Comparison of ENCODE assay signal across 1 cellular context in genomic region chr22:36467946-36468345, GRCh38.
TF ChIP-seq lines count a peak whose summit lies in the region.

No MANE protein-coding gene starts in this region.

TF ChIP-seq in K562, 482 proteins besides CTCF, POLR2A, EP300 and RAD21 (continued from another document and continues in another):
- TF ChIP-seq FOSL1 (tag; conservative IDR thresholded peaks at IDR 0.05) (peak; percentile 96), ATF4 (CRISPR knock-in tag; IDR thresholded peaks at IDR 0.05) (0 out of 2 replicates have a peak, but pooled peaks have one; percentile 23), HMGN3 (IDR thresholded peaks at IDR 0.05; ENCODE audit: borderline replicate concordance, extremely low read depth, insufficient read length, low read depth, low read length) (peak; percentile 30), CBFA2T3 (IDR thresholded peaks at IDR 0.05) (peak; percentile 77), ZNF318 (IDR thresholded peaks at IDR 0.05; ENCODE audit: borderline replicate concordance in 1 of 2, low read depth in 1 of 2) (0 out of 4 replicates have a peak, but pooled peaks of 1 of the 2 experiments have one; percentile 26), ESRRA (IDR thresholded peaks at IDR 0.05; ENCODE audit: borderline replicate concordance, low read depth) (peak; percentile 89; the same call in 1 of the 2 replicates), CC2D1A (IDR thresholded peaks at IDR 0.05) (no peak), ZNF707 (CRISPR knock-in tag; conservative IDR thresholded peaks at IDR 0.05) (no peak), TEAD1 (CRISPR knock-in tag; IDR thresholded peaks at IDR 0.05) (peak; percentile 85 to 95), PHB2 (IDR thresholded peaks at IDR 0.05; ENCODE audit: low read depth) (no peak), KDM1A (IDR thresholded peaks at IDR 0.05) (peak in 1 of 2 experiments; percentile 32; a peak in 1 of 4 replicates), ZFX (CRISPR knock-in tag; IDR thresholded peaks at IDR 0.05) (peak; percentile 47; the same call in 1 of the 2 replicates), NCOR1 (IDR thresholded peaks at IDR 0.05) (peak; percentile 58), TFAP4 (CRISPR knock-in tag; IDR thresholded peaks at IDR 0.05; ENCODE audit: borderline replicate concordance) (peak; percentile 94), DLX4 (CRISPR knock-in tag; IDR thresholded peaks at IDR 0.05) (no peak), KLF16 (IDR thresholded peaks at IDR 0.05) (peak; percentile 79), KAT7 (CRISPR knock-in tag; IDR thresholded peaks at IDR 0.05; ENCODE audit: borderline replicate concordance) (0 out of 2 replicates have a peak, but pooled peaks have one; percentile 43), NR2C2 (CRISPR knock-in tag; IDR thresholded peaks at IDR 0.05) (no peak), NR2C2 (tag; IDR thresholded peaks at IDR 0.05) (peak; percentile 14; the same call in 1 of the 2 replicates), E2F8 (IDR thresholded peaks at IDR 0.05; ENCODE audit: low read depth, partially characterized antibody) (no peak), SMARCA4 (IDR thresholded peaks at IDR 0.05) (peak; percentile 70; the same call in 1 of the 2 replicates), CBFB (CRISPR knock-in tag; IDR thresholded peaks at IDR 0.05) (peak; percentile 82), SAFB (IDR thresholded peaks at IDR 0.05; ENCODE audit: borderline replicate concordance, low read depth, low read length) (no peak), TBL1XR1 (IDR thresholded peaks at IDR 0.05; ENCODE audit: low read length in 2 of 2) (peak in 1 of 2 experiments; percentile 46; a peak in 2 of 4 replicates), POU5F1 (IDR thresholded peaks at IDR 0.05; ENCODE audit: borderline replicate concordance, low read depth, low read length, partially characterized antibody) (no peak), MLLT1 (IDR thresholded peaks at IDR 0.05) (peak in 1 of 2 experiments; percentile 92; a peak in 2 of 4 replicates), HDAC1 (IDR thresholded peaks at IDR 0.05) (0 out of 4 replicates have a peak, but pooled peaks of 1 of the 2 experiments have one; percentile 30), RNF2 (IDR thresholded peaks at IDR 0.05) (peak; percentile 94; the same call in 1 of the 2 replicates), ZNF395 (CRISPR knock-in tag; IDR thresholded peaks at IDR 0.05) (0 out of 2 replicates have a peak, but pooled peaks have one; percentile 30), DPF2 (IDR thresholded peaks at IDR 0.05) (peak; percentile 73), SP2 (IDR thresholded peaks at IDR 0.05; ENCODE audit: extremely low read depth, low read depth, low read length, poor library complexity, severe bottlenecking) (no peak), JUND (IDR thresholded peaks at IDR 0.05; ENCODE audit: borderline replicate concordance, low read depth, low read length) (peak; percentile 95), JUND (tag; IDR thresholded peaks at IDR 0.05; ENCODE audit: borderline replicate concordance, low read depth, low read length) (peak; percentile 86; the same call in 1 of the 3 replicates), ATF3 (IDR thresholded peaks at IDR 0.05) (peak; percentile 71), ATF3 (CRISPR knock-in tag; conservative IDR thresholded peaks at IDR 0.05) (no peak), TEAD4 (IDR thresholded peaks at IDR 0.05; ENCODE audit: low read length) (peak; percentile 70; the same call in 1 of the 2 replicates), TEAD4 (CRISPR knock-in tag; IDR thresholded peaks at IDR 0.05; ENCODE audit: borderline replicate concordance) (no peak), NEUROD1 (IDR thresholded peaks at IDR 0.05; ENCODE audit: borderline replicate concordance, low read depth, low read length, partially characterized antibody) (peak; percentile 65), JUNB (CRISPR knock-in tag; conservative IDR thresholded peaks at IDR 0.05) (peak; percentile 54; the same call in 1 of the 2 replicates), TAF7 (tag; IDR thresholded peaks at IDR 0.05) (no peak), RCOR1 (IDR thresholded peaks at IDR 0.05; ENCODE audit: borderline replicate concordance in 1 of 2, low read depth in 2 of 2, low read length in 2 of 2) (0 out of 4 replicates have a peak, but pooled peaks of 1 of the 2 experiments have one; percentile 18), GTF2E2 (tag; IDR thresholded peaks at IDR 0.05) (0 out of 2 replicates have a peak, but pooled peaks have one; percentile 46), BRF1 (IDR thresholded peaks at IDR 0.05; ENCODE audit: borderline replicate concordance, extremely low read depth, insufficient read length) (no peak), TSC22D4 (tag; IDR thresholded peaks at IDR 0.05) (no peak), HMG20A (CRISPR knock-in tag; conservative IDR thresholded peaks at IDR 0.05) (no peak), POLR2AphosphoS5 (IDR thresholded peaks at IDR 0.05; ENCODE audit: control insufficient read depth, insufficient read depth, low read depth, low read length) (peak; percentile 36; the same call in 1 of the 2 replicates), MEF2A (IDR thresholded peaks at IDR 0.05; ENCODE audit: control insufficient read depth, low read depth, low read length) (peak; percentile 86), RBFOX2 (IDR thresholded peaks at IDR 0.05; ENCODE audit: low read depth, low read length) (0 out of 2 replicates have a peak, but pooled peaks have one; percentile 43), MCM5 (IDR thresholded peaks at IDR 0.05; ENCODE audit: low read depth) (no peak), SOX6 (IDR thresholded peaks at IDR 0.05) (peak; percentile 29; the same call in 1 of the 2 replicates), ARID1B (IDR thresholded peaks at IDR 0.05) (peak; percentile 79)
